In the genomic region with DNA sequence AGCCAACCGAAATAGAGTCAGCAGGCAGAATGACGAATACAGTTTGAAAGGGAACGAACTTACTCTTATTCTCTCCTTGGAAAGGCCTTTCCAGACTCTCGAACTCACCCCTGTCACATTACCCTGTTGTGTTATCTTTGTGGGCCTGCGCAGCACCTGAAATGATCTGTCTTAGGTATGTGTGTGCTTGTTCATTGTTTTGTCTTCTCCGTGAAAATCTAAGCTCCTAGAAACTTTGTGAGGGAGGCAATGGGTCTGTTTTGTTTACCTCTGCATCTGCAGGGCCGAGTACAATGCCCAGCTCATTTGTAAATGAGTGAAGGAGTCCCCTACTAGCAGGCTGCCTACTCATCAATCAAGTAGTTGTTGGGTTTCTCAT, we compare ENCODE assay signal across 9 cellular contexts.
DNase-seq lines count a peak whose midpoint lies in the region; ATAC-seq lines count a peak whose summit lies in the region.
"Had no signal": no experiment of that assay in that cellular context is flagged by ENCODE, and none has a peak within 500 bp of the region (broad histone marks: within the 10 kb centered on the region; RNA-seq: fewer than 3 reads in every experiment).

No MANE protein-coding gene starts in this region.

- DNase-seq in NT2/D1 (ENCODE audit: low read depth, low spot score) (no peak), NCI-H2081 (lab: John Stamatoyannopoulos, UW) (no peak)
- DNase-seq: activated CD4-positive, alpha-beta T cell treated with anti-CD3 and anti-CD28 coated beads, Interleukin-2, amount 50 U/mL, for 1 hour had no signal

- H3K36me3 Mint-ChIP-seq in stimulated activated memory B cell treated with anti-CD40 and anti-IgM and Interleukin-4, amounts not matched to agents 10 μg/mL and 1 μg/mL and 100 μg/mL, for 72 hours, result no peaks in the 10 kb centered on the region

- peak overlapping the region; percentile 85 for H3K27ac Mint-ChIP-seq in stimulated activated memory B cell treated with anti-CD40 and anti-IgM and Interleukin-4, amounts not matched to agents 10 μg/mL and 1 μg/mL and 100 μg/mL, for 72 hours

- H3K9me3 ChIP-seq in NT2/D1 (ENCODE audit: insufficient read depth, low read length) (no peaks in the 10 kb centered on the region), iPS-20b (ENCODE audit: insufficient read depth, low read depth, low read length) (no peaks in the 10 kb centered on the region)
- H3K9me3 ChIP-seq: neutrophil had no signal

- H3K36me3 ChIP-seq in NT2/D1 (ENCODE audit: insufficient read depth, insufficient read length, low read length), result no peaks in the 10 kb centered on the region
- no peaks in the 10 kb centered on the region for H3K36me3 ChIP-seq in iPS-20b (ENCODE audit: insufficient read depth, low read depth, low read length)
- H3K36me3 ChIP-seq: neutrophil had no signal

- H3K4me3 ChIP-seq in NT2/D1 (ENCODE audit: insufficient read length, low read depth) (peak overlapping the region; percentile 40), iPS-20b (ENCODE audit: low read length) (peak overlapping the region; percentile 70)

- H3K4me1 ChIP-seq in NT2/D1 (ENCODE audit: insufficient read depth, insufficient read length) (peaks cover 3% of the 10 kb centered on the region), iPS-20b (ENCODE audit: insufficient read depth, low read length) (no peaks in the 10 kb centered on the region; the same call in 1 of the 2 replicates)

- H3K27me3 Mint-ChIP-seq in stimulated activated memory B cell treated with anti-CD40 and anti-IgM and Interleukin-4, amounts not matched to agents 10 μg/mL and 1 μg/mL and 100 μg/mL, for 72 hours, result no peaks in the 10 kb centered on the region

- H3K9me3 Mint-ChIP-seq in stimulated activated memory B cell treated with anti-CD40 and anti-IgM and Interleukin-4, amounts not matched to agents 10 μg/mL and 1 μg/mL and 100 μg/mL, for 72 hours, result no peaks in the 10 kb centered on the region

- peaks cover 63% of the 10 kb centered on the region for H3K4me1 Mint-ChIP-seq in stimulated activated memory B cell treated with anti-CD40 and anti-IgM and Interleukin-4, amounts not matched to agents 10 μg/mL and 1 μg/mL and 100 μg/mL, for 72 hours

- no peaks in the 10 kb centered on the region for H3K27me3 ChIP-seq in NT2/D1 (ENCODE audit: insufficient read depth, insufficient read length)
- H3K27me3 ChIP-seq in iPS-20b (ENCODE audit: insufficient read depth, low read length), result no peaks in the 10 kb centered on the region

- ATAC-seq in GM21367 (IDR thresholded peaks at IDR 0.05; ENCODE audit: unreplicated experiment) (peak; percentile 5), GM18907 (IDR thresholded peaks at IDR 0.05; ENCODE audit: unreplicated experiment) (no peak), GM19452 (IDR thresholded peaks at IDR 0.05; ENCODE audit: unreplicated experiment) (no peak)
- peak; percentile 22 for ATAC-seq in stimulated activated memory B cell treated with anti-CD40 and anti-IgM and Interleukin-4, amounts not matched to agents 10 μg/mL and 1 μg/mL and 100 μg/mL, for 72 hours

- H3K4me3 Mint-ChIP-seq in stimulated activated memory B cell treated with anti-CD40 and anti-IgM and Interleukin-4, amounts not matched to agents 10 μg/mL and 1 μg/mL and 100 μg/mL, for 72 hours, result peak overlapping the region; percentile 88

- H3K9ac ChIP-seq in NT2/D1 (ENCODE audit: insufficient read length, low read depth), result peak overlapping the region; percentile 81
- H3K9ac ChIP-seq in iPS-20b (ENCODE audit: low read depth, low read length), result peak overlapping the region; percentile 66; the same call in 1 of the 2 replicates

- peak overlapping the region; percentile 10 for H3K27ac ChIP-seq in iPS-20b (ENCODE audit: low read length)
- H3K27ac ChIP-seq: neutrophil had no signal

Comparison
In these comparisons a context has a peak if more than half of its experiments do, and no peak if none do; other contexts are left out.
1. ATAC-seq: peak in GM21367 (single experiment) and stimulated activated memory B cell treated with anti-CD40 and anti-IgM and Interleukin-4, amounts not matched to agents 10 μg/mL and 1 μg/mL and 100 μg/mL, for 72 hours (single experiment); none in GM18907 (single experiment) and GM19452 (single experiment).